Comparison of ENCODE assay signal across 8 cellular contexts in genomic region chr6:166707045-166707444, GRCh38.
DNase-seq lines count a peak whose midpoint lies in the region; ATAC-seq and TF ChIP-seq lines count a peak whose summit lies in the region.

No MANE protein-coding gene starts in this region.

- no peaks in the 10 kb centered on the region for H3K4me1 ChIP-seq in BE2C

- H3K27me3 Mint-ChIP-seq in memory B cell, result peaks cover 8% of the 10 kb centered on the region

- no peaks in the 10 kb centered on the region for H3K9me3 ChIP-seq in BE2C

- peaks cover 9% of the 10 kb centered on the region for H3K9me3 Mint-ChIP-seq in memory B cell

- no peaks in the 10 kb centered on the region for H3K36me3 ChIP-seq in BE2C

- peaks cover 11% of the 10 kb centered on the region for H3K36me3 Mint-ChIP-seq in memory B cell

- H3K27ac Mint-ChIP-seq in memory B cell, result no peak overlapping the region

- DNase-seq in BE2C (peak; percentile 77), NCI-H524 (lab: John Stamatoyannopoulos, UW) (peak; percentile 44 to 54), choroid plexus epithelial cell (ENCODE audit: low read depth) (peak; percentile 58), memory B cell (ENCODE audit: low spot score in 2 of 2) (no peak), lower leg skin (ENCODE audit: low spot score in 2 of 2) (no peak)

- peaks cover 4% of the 10 kb centered on the region for H3K4me1 Mint-ChIP-seq in memory B cell

- intact Hi-C loops in lower leg skin (cut with DNase I; ENCODE audit: low total_unique reads), result no loop called here

- WGBS in lower leg skin, 2 donors, result 35 to 53% methylated on average over 10 of the region's 10 CpGs

- ATAC-seq in GM18861 (IDR thresholded peaks at IDR 0.05; ENCODE audit: unreplicated experiment) (peak; percentile 54), memory B cell (ENCODE audit: low read depth) (peak; percentile 39), HG03432 (IDR thresholded peaks at IDR 0.05; ENCODE audit: unreplicated experiment) (no peak), HG03378 (IDR thresholded peaks at IDR 0.05; ENCODE audit: unreplicated experiment) (no peak)

- TF ChIP-seq CTCF in BE2C (IDR thresholded peaks at IDR 0.05; ENCODE audit: low read depth, low read length), result peak; percentile 74
- peak; percentile 69 for TF ChIP-seq CTCF in choroid plexus epithelial cell (conservative IDR thresholded peaks at IDR 0.05; ENCODE audit: low read depth, low read length)
- no peak for TF ChIP-seq CTCF in lower leg skin (IDR thresholded peaks at IDR 0.05)

- H3K4me3 ChIP-seq in BE2C (ENCODE audit: low read depth, low read length) (0 out of 2 replicates have a peak overlapping the region, but pooled peaks have one; percentile 0), choroid plexus epithelial cell (ENCODE audit: low read depth, low read length) (no peak overlapping the region), lower leg skin (ENCODE audit: low read depth, poor library complexity, severe bottlenecking) (no peak overlapping the region)

- no peaks in the 10 kb centered on the region for H3K27me3 ChIP-seq in BE2C

- TF ChIP-seq POLR2A in lower leg skin (IDR thresholded peaks at IDR 0.05), result no peak

- H3K4me3 Mint-ChIP-seq in memory B cell, result no peak overlapping the region

Comparison
In these comparisons a context has a peak if more than half of its experiments do, and no peak if none do; other contexts are left out.
1. DNase-seq: peak in BE2C (single experiment), NCI-H524 (2 of 2) and choroid plexus epithelial cell (single experiment); none in memory B cell (0 of 2) and lower leg skin (0 of 2).
2. CTCF ChIP-seq: peak in BE2C (single experiment) and choroid plexus epithelial cell (single experiment); none in lower leg skin (0 of 3).
3. ATAC-seq: peak in GM18861 (single experiment) and memory B cell (single experiment); none in HG03432 (single experiment) and HG03378 (single experiment).